24 cellular contexts compared by ENCODE assay signal in genomic region chr20:46007671-46008070, GRCh38. TPM values are rescaled to one million over a fixed set of nuclear protein-coding genes. Genes with fewer than 3 reads are reported as not detected.
DNase-seq lines count a peak whose midpoint lies in the region; ATAC-seq and TF ChIP-seq lines count a peak whose summit lies in the region.
"Had no signal": no experiment of that assay in that cellular context is flagged by ENCODE, and none has a peak within 500 bp of the region (broad histone marks: within the 10 kb centered on the region; RNA-seq: fewer than 3 reads in every experiment).

No MANE protein-coding gene starts in this region.

- ATAC-seq in activated T-cell treated with anti-CD3 and anti-CD28 coated beads, Interleukin-2, amount 50 U/mL, for 72 hours (replicated peaks in 1 of 2), result no peak
- no peak for ATAC-seq in WTC11
- no peak for ATAC-seq in stimulated activated effector memory CD8-positive, alpha-beta T cell treated with anti-CD3 and anti-CD28 coated beads, Interleukin-12 subunit alpha, Interleukin-12 subunit beta, amount 100 ng/mL, for 72 hours
- ATAC-seq: left lobe of liver, right cardiac atrium had no signal

- H3K4me3 Mint-ChIP-seq in activated T-cell treated with anti-CD3 and anti-CD28 coated beads, Interleukin-2, amount 50 U/mL, for 72 hours, result peak overlapping the region; percentile 42 to 54
- no peak overlapping the region for H3K4me3 Mint-ChIP-seq in WTC11
- peak overlapping the region; percentile 42 for H3K4me3 Mint-ChIP-seq in stimulated activated effector memory CD8-positive, alpha-beta T cell treated with anti-CD3 and anti-CD28 coated beads, Interleukin-12 subunit alpha, Interleukin-12 subunit beta, amount 100 ng/mL, for 72 hours
- no peak overlapping the region for H3K4me3 Mint-ChIP-seq in activated T-helper 1 cell treated with anti-CD3 and anti-CD28 coated beads, Interleukin-12 subunit alpha, Interleukin-12 subunit beta, Interleukin-2, Interleukin-4 antibody, amounts not matched to agents 30 ng/mL and 10 ng/mL and 1 ng/mL, durations not matched to agents 14 hours and 24 hours and 36 hours
- no peak overlapping the region for H3K4me3 Mint-ChIP-seq in nephron progenitor cell
- H3K4me3 Mint-ChIP-seq: activated CD4-positive, alpha-beta T cell treated with anti-CD3 and anti-CD28 coated beads for 36 hours; mesothelial cell of epicardium had no signal

- POLR2A ChIA-PET in WTC11 (lab: Charles Lee), result no interaction called here

- H3K27me3 Mint-ChIP-seq in activated T-cell treated with anti-CD3 and anti-CD28 coated beads, Interleukin-2, amount 50 U/mL, for 72 hours (ENCODE audit: low read depth), result peaks cover 51% of the 10 kb centered on the region
- H3K27me3 Mint-ChIP-seq in WTC11 (ENCODE audit: low read depth) (peaks cover 22% of the 10 kb centered on the region), nephron progenitor cell (ENCODE audit: low read depth, poor library complexity) (peaks cover 41% of the 10 kb centered on the region)
- H3K27me3 Mint-ChIP-seq in activated T-helper 1 cell treated with anti-CD3 and anti-CD28 coated beads, Interleukin-12 subunit alpha, Interleukin-12 subunit beta, Interleukin-2, Interleukin-4 antibody, amounts not matched to agents 30 ng/mL and 10 ng/mL and 1 ng/mL, durations not matched to agents 14 hours and 24 hours and 36 hours (ENCODE audit: insufficient read depth), result peaks cover 39% of the 10 kb centered on the region

- H3K27ac Mint-ChIP-seq in activated T-cell treated with anti-CD3 and anti-CD28 coated beads, Interleukin-2, amount 50 U/mL, for 72 hours, result no peak overlapping the region
- H3K27ac Mint-ChIP-seq in WTC11 (no peak overlapping the region), nephron progenitor cell (no peak overlapping the region)
- peak overlapping the region; percentile 53 for H3K27ac Mint-ChIP-seq in stimulated activated effector memory CD8-positive, alpha-beta T cell treated with anti-CD3 and anti-CD28 coated beads, Interleukin-12 subunit alpha, Interleukin-12 subunit beta, amount 100 ng/mL, for 72 hours
- no peak overlapping the region for H3K27ac Mint-ChIP-seq in activated T-helper 1 cell treated with anti-CD3 and anti-CD28 coated beads, Interleukin-12 subunit alpha, Interleukin-12 subunit beta, Interleukin-2, Interleukin-4 antibody, amounts not matched to agents 30 ng/mL and 10 ng/mL and 1 ng/mL, durations not matched to agents 14 hours and 24 hours and 36 hours
- H3K27ac Mint-ChIP-seq: activated CD4-positive, alpha-beta T cell treated with anti-CD3 and anti-CD28 coated beads for 36 hours; activated T-helper 2 cell treated with anti-CD3 and anti-CD28 coated beads, Interferon-gamma antibody, Interleukin-2, Interleukin-4, amounts not matched to agents 10 μg/mL and 5 μg/mL and 100 μg/mL, durations not matched to agents 14 hours and 24 hours and 36 hours; mesothelial cell of epicardium had no signal

- DNase-seq in activated T-cell treated with anti-CD3 and anti-CD28 coated beads, Interleukin-2, amount 50 U/mL, for 72 hours, result no peak
- DNase-seq in activated T-cell treated with anti-CD3 and anti-CD28 coated beads for 4 hours, result no peak
- no peak for DNase-seq in WTC11 (ENCODE audit: low spot score)
- DNase-seq in stimulated activated effector memory CD8-positive, alpha-beta T cell treated with anti-CD3 and anti-CD28 coated beads, Interleukin-12 subunit alpha, Interleukin-12 subunit beta, amount 100 ng/mL, for 72 hours (ENCODE audit: low spot score in 2 of 2), result no peak
- no peak for DNase-seq in activated T-helper 1 cell treated with anti-CD3 and anti-CD28 coated beads, Interleukin-12 subunit alpha, Interleukin-12 subunit beta, Interleukin-2, Interleukin-4 antibody, amounts not matched to agents 30 ng/mL and 10 ng/mL and 1 ng/mL, durations not matched to agents 14 hours and 24 hours and 36 hours (ENCODE audit: low spot score)
- DNase-seq in A172 (ENCODE audit: low spot score), result no peak
- DNase-seq in nephron progenitor cell, result no peak
- DNase-seq: AML-193, cerebellar nuclear complex, COR-L47, KG1, NCI-H146, NCI-H524, Peyer's patch, right cardiac atrium, stomach had no signal

- TF ChIP-seq CTCF in WTC11 (IDR thresholded peaks at IDR 0.05), result no peak
- TF ChIP-seq CTCF in nephron progenitor cell (IDR thresholded peaks at IDR 0.05), result no peak

- peaks cover 7% of the 10 kb centered on the region; the same call in 1 of the 2 replicates for H3K27me3 ChIP-seq in iPS-20b (ENCODE audit: insufficient read depth, low read length)

- H3K36me3 Mint-ChIP-seq in activated T-cell treated with anti-CD3 and anti-CD28 coated beads, Interleukin-2, amount 50 U/mL, for 72 hours (ENCODE audit: insufficient read depth in 2 of 2), result peaks cover 0 to 2% of the 10 kb centered on the region in 2 donors
- H3K36me3 Mint-ChIP-seq in WTC11, result no peaks in the 10 kb centered on the region
- peaks cover 20% of the 10 kb centered on the region for H3K36me3 Mint-ChIP-seq in stimulated activated effector memory CD8-positive, alpha-beta T cell treated with anti-CD3 and anti-CD28 coated beads, Interleukin-12 subunit alpha, Interleukin-12 subunit beta, amount 100 ng/mL, for 72 hours
- peaks cover 8% of the 10 kb centered on the region for H3K36me3 Mint-ChIP-seq in activated T-helper 1 cell treated with anti-CD3 and anti-CD28 coated beads, Interleukin-12 subunit alpha, Interleukin-12 subunit beta, Interleukin-2, Interleukin-4 antibody, amounts not matched to agents 30 ng/mL and 10 ng/mL and 1 ng/mL, durations not matched to agents 14 hours and 24 hours and 36 hours (ENCODE audit: low read depth)
- peaks cover 6% of the 10 kb centered on the region for H3K36me3 Mint-ChIP-seq in nephron progenitor cell (ENCODE audit: low read depth)
- H3K36me3 Mint-ChIP-seq: mesothelial cell of epicardium had no signal

- peaks cover 78% of the 10 kb centered on the region for H3K4me1 Mint-ChIP-seq in activated T-cell treated with anti-CD3 and anti-CD28 coated beads, Interleukin-2, amount 50 U/mL, for 72 hours (ENCODE audit: low read depth)
- peaks cover 78% of the 10 kb centered on the region for H3K4me1 Mint-ChIP-seq in WTC11
- peaks cover 84% of the 10 kb centered on the region for H3K4me1 Mint-ChIP-seq in stimulated activated effector memory CD8-positive, alpha-beta T cell treated with anti-CD3 and anti-CD28 coated beads, Interleukin-12 subunit alpha, Interleukin-12 subunit beta, amount 100 ng/mL, for 72 hours
- H3K4me1 Mint-ChIP-seq in activated T-helper 1 cell treated with anti-CD3 and anti-CD28 coated beads, Interleukin-12 subunit alpha, Interleukin-12 subunit beta, Interleukin-2, Interleukin-4 antibody, amounts not matched to agents 30 ng/mL and 10 ng/mL and 1 ng/mL, durations not matched to agents 14 hours and 24 hours and 36 hours (ENCODE audit: low read depth), result peaks cover 84% of the 10 kb centered on the region
- H3K4me1 Mint-ChIP-seq in nephron progenitor cell, result peaks cover 50% of the 10 kb centered on the region

- H3K9ac ChIP-seq in iPS-20b (ENCODE audit: low read depth, low read length), result peak overlapping the region; percentile 44; the same call in 1 of the 2 replicates
- H3K9ac ChIP-seq: GM23248, parathyroid adenoma had no signal

- no peak overlapping the region for H3K27ac ChIP-seq in iPS-20b (ENCODE audit: low read length)
- H3K27ac ChIP-seq: GM23248, parathyroid adenoma, Peyer's patch, stomach, tibial nerve had no signal

- H3K4me3 ChIP-seq in iPS-20b (ENCODE audit: low read length), result no peak overlapping the region
- H3K4me3 ChIP-seq: GM23248, Peyer's patch, stomach, tibial nerve had no signal

- intact Hi-C loops in activated T-helper 1 cell treated with anti-CD3 and anti-CD28 coated beads, Interleukin-12 subunit alpha, Interleukin-12 subunit beta, Interleukin-2, Interleukin-4 antibody, amounts not matched to agents 30 ng/mL and 10 ng/mL and 1 ng/mL, durations not matched to agents 14 hours and 24 hours and 36 hours (cut with micrococcal nuclease), result no loop called here

- no peaks in the 10 kb centered on the region for H3K9me3 Mint-ChIP-seq in activated T-cell treated with anti-CD3 and anti-CD28 coated beads, Interleukin-2, amount 50 U/mL, for 72 hours
- H3K9me3 Mint-ChIP-seq in WTC11, result peaks cover 3% of the 10 kb centered on the region; the same call in 1 of the 2 replicates
- H3K9me3 Mint-ChIP-seq in stimulated activated effector memory CD8-positive, alpha-beta T cell treated with anti-CD3 and anti-CD28 coated beads, Interleukin-12 subunit alpha, Interleukin-12 subunit beta, amount 100 ng/mL, for 72 hours, result peaks cover 4% of the 10 kb centered on the region
- no peaks in the 10 kb centered on the region for H3K9me3 Mint-ChIP-seq in activated T-helper 1 cell treated with anti-CD3 and anti-CD28 coated beads, Interleukin-12 subunit alpha, Interleukin-12 subunit beta, Interleukin-2, Interleukin-4 antibody, amounts not matched to agents 30 ng/mL and 10 ng/mL and 1 ng/mL, durations not matched to agents 14 hours and 24 hours and 36 hours
- peaks cover 18% of the 10 kb centered on the region for H3K9me3 Mint-ChIP-seq in nephron progenitor cell
- H3K9me3 Mint-ChIP-seq: activated T-helper 2 cell treated with anti-CD3 and anti-CD28 coated beads, Interferon-gamma antibody, Interleukin-2, Interleukin-4, amounts not matched to agents 10 μg/mL and 5 μg/mL and 100 μg/mL, durations not matched to agents 14 hours and 24 hours and 36 hours had no signal

- no peaks in the 10 kb centered on the region for H3K9me3 ChIP-seq in iPS-20b (ENCODE audit: insufficient read depth, low read depth, low read length)
- H3K9me3 ChIP-seq: Peyer's patch, stomach, tibial nerve had no signal

- H3K36me3 ChIP-seq in iPS-20b (ENCODE audit: insufficient read depth, low read depth, low read length), result no peaks in the 10 kb centered on the region
- H3K36me3 ChIP-seq: Peyer's patch, stomach, tibial nerve had no signal

- peaks cover 27% of the 10 kb centered on the region for H3K4me1 ChIP-seq in iPS-20b (ENCODE audit: insufficient read depth, low read length)

- CTCF ChIA-PET in WTC11 (lab: Charles Lee), result interaction anchor here (0.9 to 2.2 kb wide), 6 partner anchors 9 to 166 kb away, joined by 3 to 9 read pairs (median 5); no protein-coding TSS in a partner anchor

RNA-seq across cellular contexts. Expression of gene MMP9, which starts 1.0 kb away (rescaled TPM):
- total RNA-seq in activated T-cell treated with anti-CD3 and anti-CD28 coated beads, Interleukin-2, amount 50 U/mL, for 72 hours, result under 1 TPM in 1 of 2 donors, not detected in 1; 0.14 TPM
- 5.8 to 7.1 TPM (median 5.8 TPM) in 3 replicates for total RNA-seq in WTC11 (2021)
- total RNA-seq in activated T-helper 1 cell treated with anti-CD3 and anti-CD28 coated beads, Interleukin-12 subunit alpha, Interleukin-12 subunit beta, Interleukin-2, Interleukin-4 antibody, amounts not matched to agents 30 ng/mL and 10 ng/mL and 1 ng/mL, durations not matched to agents 14 hours and 24 hours and 36 hours, result 0.08 TPM in 1 of 2 replicates, not detected in the other
- total RNA-seq in A172 (2014; rRNA removed; shearing (Covaris generic)), result 0.26 and 0.71 TPM in 2 replicates
- total RNA-seq: activated CD4-positive, alpha-beta T cell treated with anti-CD3 and anti-CD28 coated beads for 36 hours; activated T-helper 2 cell treated with anti-CD3 and anti-CD28 coated beads, Interferon-gamma antibody, Interleukin-2, Interleukin-4, amounts not matched to agents 10 μg/mL and 5 μg/mL and 100 μg/mL, durations not matched to agents 14 hours and 24 hours and 36 hours; GM23248; mesothelial cell of epicardium had no signal

RNA-seq across cellular contexts. Expression of gene SLC12A5, which starts 21.3 kb away (rescaled TPM):
- total RNA-seq in activated T-cell treated with anti-CD3 and anti-CD28 coated beads, Interleukin-2, amount 50 U/mL, for 72 hours, result 1 to 10 TPM; 1.2 to 3.2 TPM
- total RNA-seq in WTC11 (2021), result 6.6 to 8.5 TPM (median 7.2 TPM) in 3 replicates
- 0.42 TPM in 1 of 2 replicates, not detected in the other for total RNA-seq in activated T-helper 1 cell treated with anti-CD3 and anti-CD28 coated beads, Interleukin-12 subunit alpha, Interleukin-12 subunit beta, Interleukin-2, Interleukin-4 antibody, amounts not matched to agents 30 ng/mL and 10 ng/mL and 1 ng/mL, durations not matched to agents 14 hours and 24 hours and 36 hours
- 0.90 and 3.4 TPM in 2 replicates for total RNA-seq in A172 (2014; rRNA removed; shearing (Covaris generic))
- total RNA-seq: GM23248, left lobe of liver, Peyer's patch had no signal

RNA-seq across cellular contexts. Expression of gene ZNF335, which starts 35.7 kb away (rescaled TPM):
- 10 to 100 TPM; 28.4 to 29.8 TPM for total RNA-seq in activated T-cell treated with anti-CD3 and anti-CD28 coated beads, Interleukin-2, amount 50 U/mL, for 72 hours
- 16.3 to 20.0 TPM (median 16.4 TPM) in 3 replicates for total RNA-seq in WTC11 (2021)
- total RNA-seq in activated T-helper 1 cell treated with anti-CD3 and anti-CD28 coated beads, Interleukin-12 subunit alpha, Interleukin-12 subunit beta, Interleukin-2, Interleukin-4 antibody, amounts not matched to agents 30 ng/mL and 10 ng/mL and 1 ng/mL, durations not matched to agents 14 hours and 24 hours and 36 hours, result 38.3 and 40.9 TPM in 2 replicates
- 11.3 and 11.5 TPM in 2 replicates for total RNA-seq in A172 (2014; rRNA removed; shearing (Covaris generic))

Comparison
In these comparisons a context has a peak if more than half of its experiments do, and no peak if none do; other contexts are left out.
1. H3K4me3 Mint-ChIP-seq: peak in activated T-cell treated with anti-CD3 and anti-CD28 coated beads, Interleukin-2, amount 50 U/mL, for 72 hours (2 of 2) and stimulated activated effector memory CD8-positive, alpha-beta T cell treated with anti-CD3 and anti-CD28 coated beads, Interleukin-12 subunit alpha, Interleukin-12 subunit beta, amount 100 ng/mL, for 72 hours (single experiment); none in WTC11 (single experiment), activated T-helper 1 cell treated with anti-CD3 and anti-CD28 coated beads, Interleukin-12 subunit alpha, Interleukin-12 subunit beta, Interleukin-2, Interleukin-4 antibody, amounts not matched to agents 30 ng/mL and 10 ng/mL and 1 ng/mL, durations not matched to agents 14 hours and 24 hours and 36 hours (single experiment) and nephron progenitor cell (single experiment).